In the genomic region with DNA sequence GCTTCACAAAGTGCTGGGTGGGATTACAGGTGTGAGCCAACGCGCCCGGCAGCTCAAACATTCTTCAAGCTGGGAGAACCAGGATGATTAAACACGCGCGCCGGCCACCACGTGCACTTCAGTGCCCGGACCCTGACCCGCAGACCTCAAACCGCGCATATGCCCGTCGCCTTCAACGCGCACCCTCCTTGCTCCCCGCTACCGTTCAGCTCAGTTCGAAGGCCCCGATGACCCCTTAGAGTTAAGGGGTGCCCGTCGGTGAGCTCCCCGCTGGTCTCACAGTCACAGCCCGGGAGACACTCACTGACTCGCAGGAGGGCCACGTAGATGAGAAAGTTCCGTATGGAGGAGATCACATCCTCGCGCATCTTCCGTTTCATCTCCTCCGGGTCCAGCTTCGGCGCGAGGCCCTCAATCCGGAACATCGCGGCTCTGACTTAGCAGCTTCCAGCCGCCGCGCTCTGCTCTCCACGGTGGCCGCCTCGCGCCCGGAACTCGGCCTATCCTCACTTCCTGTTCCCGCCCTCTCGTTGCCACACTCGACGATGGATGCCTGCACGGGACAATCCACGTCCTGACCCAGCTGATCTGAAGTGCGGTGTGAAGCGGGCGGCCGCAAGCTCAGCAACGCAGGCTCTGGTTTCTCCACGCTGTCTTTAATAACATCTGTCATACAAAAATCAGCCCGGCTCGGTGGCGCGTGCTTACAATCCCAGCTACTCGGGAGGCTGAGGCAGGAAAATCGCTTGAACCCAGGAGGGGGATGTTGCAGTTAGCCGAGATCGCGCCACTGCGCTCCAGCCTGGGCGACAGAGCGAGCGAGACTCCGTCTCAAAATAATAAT, we compare ENCODE assay signal across 1 cellular context.
TF ChIP-seq lines count a peak whose summit lies in the region.

TOMM5 (minus strand) TSS at position 490 of the 844 bp plus-strand sequence; CDS start at position 425, 65 bp downstream.

TF ChIP-seq in K562, 482 proteins besides CTCF, POLR2A, EP300 and RAD21 (continued from another document and continues in another):
- peak; percentile 92 for TF ChIP-seq ZFX (CRISPR knock-in tag; IDR thresholded peaks at IDR 0.05)
- TF ChIP-seq ARID3A (IDR thresholded peaks at IDR 0.05; ENCODE audit: borderline replicate concordance, low read depth, low read length): peak; percentile 8; the same call in 1 of the 2 replicates
- peak; percentile 99 for TF ChIP-seq EP400 (IDR thresholded peaks at IDR 0.05)
- TF ChIP-seq ZNF668 (CRISPR knock-in tag; IDR thresholded peaks at IDR 0.05): no peak
- peak; percentile 81 for TF ChIP-seq NCOA1 (IDR thresholded peaks at IDR 0.05; ENCODE audit: low read depth)
- 0 out of 2 replicates have a peak, but pooled peaks have one; percentile 21 for TF ChIP-seq KLF6 (CRISPR knock-in tag; IDR thresholded peaks at IDR 0.05; ENCODE audit: borderline replicate concordance)
- TF ChIP-seq BRF2 (IDR thresholded peaks at IDR 0.05; ENCODE audit: borderline replicate concordance, insufficient read depth, insufficient read length): no peak
- no peak for TF ChIP-seq ZNF41 (CRISPR knock-in tag; conservative IDR thresholded peaks at IDR 0.05)
- peak; percentile 25; the same call in 1 of the 2 replicates for TF ChIP-seq ZNF431 (CRISPR knock-in tag; IDR thresholded peaks at IDR 0.05)
- TF ChIP-seq ARID1B (IDR thresholded peaks at IDR 0.05): no peak; the same call in none of the 2 replicates
- TF ChIP-seq, protein P1, sequence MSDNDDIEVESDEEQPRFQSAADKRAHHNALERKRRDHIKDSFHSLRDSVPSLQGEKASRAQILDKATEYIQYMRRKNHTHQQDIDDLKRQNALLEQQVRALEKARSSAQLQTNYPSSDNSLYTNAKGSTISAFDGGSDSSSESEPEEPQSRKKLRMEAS (CRISPR knock-in tag; IDR thresholded peaks at IDR 0.05): peak; percentile 95
- TF ChIP-seq ZNF316 (IDR thresholded peaks at IDR 0.05): peak; percentile 65
- TF ChIP-seq ELF1 (tag; IDR thresholded peaks at IDR 0.05): peak; percentile 89
- TF ChIP-seq NFYB (IDR thresholded peaks at IDR 0.05; ENCODE audit: extremely low read depth, insufficient read length): no peak
- peak; percentile 98 for TF ChIP-seq RBFOX2 (IDR thresholded peaks at IDR 0.05; ENCODE audit: low read depth, low read length)
- TF ChIP-seq ZNF134 (CRISPR knock-in tag; conservative IDR thresholded peaks at IDR 0.05): no peak
- TF ChIP-seq, protein P2, sequence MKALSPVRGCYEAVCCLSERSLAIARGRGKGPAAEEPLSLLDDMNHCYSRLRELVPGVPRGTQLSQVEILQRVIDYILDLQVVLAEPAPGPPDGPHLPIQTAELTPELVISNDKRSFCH (CRISPR knock-in tag; IDR thresholded peaks at IDR 0.05): no peak
- TF ChIP-seq, protein P2 (tag; IDR thresholded peaks at IDR 0.05): peak; percentile 91
- TF ChIP-seq SREBF2 (CRISPR knock-in tag; IDR thresholded peaks at IDR 0.05): no peak
- TF ChIP-seq TAF7 (tag; IDR thresholded peaks at IDR 0.05): 0 out of 2 replicates have a peak, but pooled peaks have one; percentile 46
- TF ChIP-seq SMAD1 (IDR thresholded peaks at IDR 0.05; ENCODE audit: low read depth, low read length, partially characterized antibody): peak; percentile 67
- no peak for TF ChIP-seq EZH2 (IDR thresholded peaks at IDR 0.05; ENCODE audit: borderline replicate concordance, low read depth, low read length)
- peak in 2 of 3 experiments; percentile 72 to 96; a peak in 4 of 6 replicates for TF ChIP-seq ZBTB11 (CRISPR knock-in tag; IDR thresholded peaks at IDR 0.05)
- TF ChIP-seq HMGN3 (IDR thresholded peaks at IDR 0.05; ENCODE audit: borderline replicate concordance, extremely low read depth, insufficient read length, low read depth, low read length): peak; percentile 42
- TF ChIP-seq SMARCE1 (IDR thresholded peaks at IDR 0.05): 0 out of 2 replicates have a peak, but pooled peaks have one; percentile 15
- TF ChIP-seq TARDBP (IDR thresholded peaks at IDR 0.05): peak; percentile 39; the same call in 1 of the 2 replicates
- no peak for TF ChIP-seq ZNF584 (CRISPR knock-in tag; IDR thresholded peaks at IDR 0.05; ENCODE audit: low read depth)
- no peak for TF ChIP-seq NFATC3 (IDR thresholded peaks at IDR 0.05)
- no peak; the same call in 1 of the 2 replicates for TF ChIP-seq HES1 (IDR thresholded peaks at IDR 0.05; ENCODE audit: low read depth)
- 0 out of 2 replicates have a peak, but pooled peaks have one; percentile 84 for TF ChIP-seq THAP7 (CRISPR knock-in tag; IDR thresholded peaks at IDR 0.05)
- no peak for TF ChIP-seq YBX1 (IDR thresholded peaks at IDR 0.05)
- TF ChIP-seq ZNF318 (IDR thresholded peaks at IDR 0.05; ENCODE audit: borderline replicate concordance in 1 of 2, low read depth in 1 of 2): peak in 1 of 2 experiments; percentile 69; a peak in 2 of 4 replicates
- TF ChIP-seq RFX5 (IDR thresholded peaks at IDR 0.05; ENCODE audit: low read depth, low read length): peak; percentile 34; the same call in 1 of the 2 replicates
- peak in 1 of 2 experiments; percentile 61; a peak in 3 of 4 replicates for TF ChIP-seq FOXK2 (conservative IDR thresholded peaks at IDR 0.05 in 1 of 2, IDR thresholded peaks at IDR 0.05 in 1 of 2; ENCODE audit: low read depth in 2 of 2)
- TF ChIP-seq MCM3 (IDR thresholded peaks at IDR 0.05): no peak
- TF ChIP-seq SMAD4 (CRISPR knock-in tag; conservative IDR thresholded peaks at IDR 0.05): peak; percentile 34; the same call in 1 of the 2 replicates
- TF ChIP-seq ZNF146 (CRISPR knock-in tag; IDR thresholded peaks at IDR 0.05; ENCODE audit: unreplicated experiment): peak; percentile 32
- TF ChIP-seq CBX2 (IDR thresholded peaks at IDR 0.05; ENCODE audit: insufficient read depth, low read length, poor library complexity, severe bottlenecking): no peak
- TF ChIP-seq, protein P3, sequence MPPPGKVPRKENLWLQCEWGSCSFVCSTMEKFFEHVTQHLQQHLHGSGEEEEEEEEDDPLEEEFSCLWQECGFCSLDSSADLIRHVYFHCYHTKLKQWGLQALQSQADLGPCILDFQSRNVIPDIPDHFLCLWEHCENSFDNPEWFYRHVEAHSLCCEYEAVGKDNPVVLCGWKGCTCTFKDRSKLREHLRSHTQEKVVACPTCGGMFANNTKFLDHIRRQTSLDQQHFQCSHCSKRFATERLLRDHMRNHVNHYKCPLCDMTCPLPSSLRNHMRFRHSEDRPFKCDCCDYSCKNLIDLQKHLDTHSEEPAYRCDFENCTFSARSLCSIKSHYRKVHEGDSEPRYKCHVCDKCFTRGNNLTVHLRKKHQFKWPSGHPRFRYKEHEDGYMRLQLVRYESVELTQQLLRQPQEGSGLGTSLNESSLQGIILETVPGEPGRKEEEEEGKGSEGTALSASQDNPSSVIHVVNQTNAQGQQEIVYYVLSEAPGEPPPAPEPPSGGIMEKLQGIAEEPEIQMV (tag; conservative IDR thresholded peaks at IDR 0.05; ENCODE audit: low read depth): no peak
- no peak for TF ChIP-seq DNMT1 (IDR thresholded peaks at IDR 0.05)
